ENCODE assay signal across 15 cellular contexts in genomic region chr18:33844232-33844631, GRCh38.
DNase-seq lines count a peak whose midpoint lies in the region; TF ChIP-seq lines count a peak whose summit lies in the region.
"Had no signal": no experiment of that assay in that cellular context is flagged by ENCODE, and none has a peak within 500 bp of the region (broad histone marks: within the 10 kb centered on the region; RNA-seq: fewer than 3 reads in every experiment).

No MANE protein-coding gene starts in this region.

- H3K36me3 ChIP-seq in MM.1S (replicated peaks; ENCODE audit: insufficient read depth, low read length) = no peaks in the 10 kb centered on the region

- H3K9me2 ChIP-seq in MM.1S (replicated peaks; ENCODE audit: insufficient read depth, low read length) = no peaks in the 10 kb centered on the region

- no peaks in the 10 kb centered on the region for H4K20me1 ChIP-seq in MM.1S (ENCODE audit: insufficient read depth, low read length)

- TF ChIP-seq CTCF in VCaP (conservative IDR thresholded peaks at IDR 0.05) (no peak), MM.1S (IDR thresholded peaks at IDR 0.05; ENCODE audit: low read length) (no peak)

- no peak overlapping the region for H2AFZ ChIP-seq in MM.1S (ENCODE audit: low read length)

- DNase-seq in DMS79 (lab: John Stamatoyannopoulos, UW) (peak; percentile 22), NCI-H1694 (lab: John Stamatoyannopoulos, UW) (peak; percentile 24), kidney glomerular epithelial cell (lab: John Stamatoyannopoulos, UW) (peak; percentile 7), cortex of kidney (lab: John Stamatoyannopoulos, UW) (no peak), head of caudate nucleus (no peak), MM.1S (no peak)
- no peak for DNase-seq in activated naive CD4-positive, alpha-beta T cell treated with Interleukin-2 at 50 U/mL for 16 hours
- DNase-seq: Calu3, DND-41, HFFc6, NCI-H1048, NCI-H524 treated with DMSO at 0.1 percent for 48 hours, PC-3 had no signal

- H3K9me3 ChIP-seq in MM.1S (replicated peaks; ENCODE audit: insufficient read depth, low read length) = no peaks in the 10 kb centered on the region

- H3K9ac ChIP-seq in MM.1S (ENCODE audit: low read length) = no peak overlapping the region

- H3K4me2 ChIP-seq in MM.1S (ENCODE audit: low read depth, low read length) = no peak overlapping the region

- no peaks in the 10 kb centered on the region for H3K4me1 ChIP-seq in MM.1S (ENCODE audit: low read length)

- no peaks in the 10 kb centered on the region for H3K27me3 ChIP-seq in MM.1S (replicated peaks; ENCODE audit: insufficient read depth, low read length)

- no peaks in the 10 kb centered on the region for H3F3A ChIP-seq in MM.1S (ENCODE audit: insufficient read depth, low read length)

- H3K27ac ChIP-seq in VCaP (peak overlapping the region; percentile 31), MM.1S (ENCODE audit: low read length) (no peak overlapping the region)
- H3K27ac ChIP-seq: HL-60 had no signal

- no peaks in the 10 kb centered on the region for H3K79me2 ChIP-seq in MM.1S (ENCODE audit: low read length)

- H3K4me3 ChIP-seq in MM.1S (ENCODE audit: low read length) = no peak overlapping the region

- intact Hi-C loops in head of caudate nucleus (cut with DNase I) = no loop called here

Comparison
In these comparisons a context has a peak if more than half of its experiments do, and no peak if none do; other contexts are left out.
1. DNase-seq: peak in DMS79 (single experiment), NCI-H1694 (single experiment) and kidney glomerular epithelial cell (single experiment); none in cortex of kidney (single experiment), activated naive CD4-positive, alpha-beta T cell treated with Interleukin-2 at 50 U/mL for 16 hours (single experiment), head of caudate nucleus (0 of 42) and MM.1S (single experiment).